9 cellular contexts compared by ENCODE assay signal in the genomic region with DNA sequence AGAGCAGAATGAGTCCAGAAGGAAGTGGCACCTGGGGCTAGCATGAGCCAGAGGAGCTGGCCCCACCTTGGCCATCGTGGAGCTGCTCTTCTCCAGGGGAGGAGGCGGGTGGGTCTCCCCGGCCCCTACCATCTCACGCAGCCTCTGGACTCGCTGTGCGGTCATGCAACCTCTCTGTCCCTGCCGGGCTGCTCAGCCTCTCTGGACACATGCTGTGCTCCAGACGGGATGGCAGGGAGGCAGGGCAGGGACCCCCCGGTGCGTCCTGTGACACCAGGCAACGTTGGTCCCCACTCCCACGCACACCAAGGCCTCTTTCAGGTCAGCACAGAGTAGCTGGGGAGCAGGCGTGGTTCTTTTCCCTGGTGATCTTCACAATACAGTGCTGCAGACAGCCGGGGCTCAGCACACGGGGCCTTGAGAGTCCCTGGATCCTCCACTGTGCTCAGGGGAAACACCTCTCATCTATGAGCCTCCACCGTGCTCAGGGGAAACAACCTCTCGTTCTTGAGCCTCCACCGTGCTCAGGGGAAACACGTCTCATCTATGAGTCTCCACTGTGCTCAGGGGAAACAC. TPM values are rescaled to one million over a fixed set of nuclear protein-coding genes. Genes with fewer than 3 reads are reported as not detected.
A peak's percentile ranks its signal among the peaks of the same experiment; 100 is the strongest.
DNase-seq lines count a peak whose midpoint lies in the region; ATAC-seq, FAIRE-seq and TF ChIP-seq lines count a peak whose summit lies in the region.
"Not testable (repeated sequence)": the region's sequence is repeated elsewhere in the genome, so short reads cannot be mapped to it uniquely, and the experiment has no call there.
"Had no signal": no experiment of that assay in that cellular context is flagged by ENCODE, and none has a peak within 500 bp of the region (broad histone marks: within the 10 kb centered on the region; RNA-seq: fewer than 3 reads in every experiment).

No MANE protein-coding gene starts in this region.

- H2BK12ac ChIP-seq in H1 (ENCODE audit: low read depth, low read length) = 0 out of 2 replicates have a peak overlapping the region, but pooled peaks have one; percentile 19
- H2BK12ac ChIP-seq in neuronal stem cell (ENCODE audit: low read length) = not testable (repeated sequence)

- H2BK120ac ChIP-seq in H1 (replicated peaks; ENCODE audit: low read depth, low read length); neuronal stem cell (ENCODE audit: low read depth, low read length): not testable (repeated sequence)

- DNase-seq in CD4-positive, alpha-beta memory T cell; T-helper 17 cell; activated naive CD8-positive, alpha-beta T cell treated with anti-CD3 and anti-CD28 coated beads, Interleukin-2, amount 50 U/mL, for 24 hours; H1 (ENCODE audit: low read depth in 1 of 2, low spot score in 2 of 2); neuronal stem cell (ENCODE audit: low spot score); stimulated activated naive CD8-positive, alpha-beta T cell treated with anti-CD3 and anti-CD28 coated beads, Interleukin-15, amount 100 ng/mL, for 72 hours: not testable (repeated sequence)
- peak; percentile 53 for DNase-seq in activated CD8-positive, alpha-beta memory T cell treated with anti-CD3 and anti-CD28 coated beads for 24 hours

- not testable (repeated sequence) for ATAC-seq in T-helper 17 cell
- peak; percentile 3 for ATAC-seq in activated naive CD8-positive, alpha-beta T cell treated with anti-CD3 and anti-CD28 coated beads, Interleukin-2, amount 50 U/mL, for 24 hours
- ATAC-seq in stimulated activated naive CD8-positive, alpha-beta T cell treated with anti-CD3 and anti-CD28 coated beads, Interleukin-15, amount 100 ng/mL, for 72 hours = peak; percentile 78

- H3K27me3 Mint-ChIP-seq in CD4-positive, alpha-beta memory T cell; T-helper 17 cell; activated naive CD8-positive, alpha-beta T cell treated with anti-CD3 and anti-CD28 coated beads, Interleukin-2, amount 50 U/mL, for 24 hours; stimulated activated naive CD8-positive, alpha-beta T cell treated with anti-CD3 and anti-CD28 coated beads, Interleukin-15, amount 100 ng/mL, for 72 hours: not testable (repeated sequence)

- not testable (repeated sequence) for H3K36me3 Mint-ChIP-seq in CD4-positive, alpha-beta memory T cell; T-helper 17 cell (ENCODE audit: low read depth); activated naive CD8-positive, alpha-beta T cell treated with anti-CD3 and anti-CD28 coated beads, Interleukin-2, amount 50 U/mL, for 24 hours (ENCODE audit: low read depth)

- not testable (repeated sequence) for H3K27me3 ChIP-seq in CD4-positive, alpha-beta memory T cell (ENCODE audit: insufficient read depth, low read length); H1 (replicated peaks in 1 of 4; ENCODE audit: control insufficient read depth in 3 of 4, extremely low read depth in 1 of 4, insufficient read depth in 3 of 4, low read length in 3 of 4); neuronal stem cell (ENCODE audit: control insufficient read depth in 3 of 3, insufficient read depth in 3 of 3, low read depth in 1 of 3, low read length in 3 of 3)

- not testable (repeated sequence) for H3K23me2 ChIP-seq in H1 (ENCODE audit: low read depth, low read length)

- H3K79me1 ChIP-seq in H1 (ENCODE audit: low read depth, low read length); neuronal stem cell (ENCODE audit: low read depth, low read length): not testable (repeated sequence)

- H3K4me2 ChIP-seq in H1 (ENCODE audit: insufficient read depth in 1 of 2, low read depth in 2 of 2, low read length in 2 of 2); neuronal stem cell (ENCODE audit: insufficient read depth, low read length, poor library complexity, severe bottlenecking): not testable (repeated sequence)

- H3K18ac ChIP-seq in H1 (ENCODE audit: extremely low read depth, low read length); neuronal stem cell (ENCODE audit: low read length): not testable (repeated sequence)

- WGBS in H1 (ENCODE audit: extremely low coverage in 1 of 2, insufficient coverage in 1 of 2, insufficient read length in 1 of 2, insufficient replicate concordance in 2 of 2, low coverage in 1 of 2, low lambda C conversion rate in 2 of 2, missing lambda C conversion rate in 1 of 2), 2 experiments = 88% methylated on average over 16 of the region's 19 CpGs; no CpG with 5 or more reads in 1 of the 2 experiments
- WGBS in neuronal stem cell (ENCODE audit: extremely low coverage in 2 of 2, insufficient read length in 2 of 2, insufficient replicate concordance in 1 of 2), 2 donors = no CpG with 5 or more reads among the region's 19 CpGs

- H4K91ac ChIP-seq in H1 (replicated peaks; ENCODE audit: insufficient read length, low read length); neuronal stem cell (ENCODE audit: low read depth, low read length, poor library complexity): not testable (repeated sequence)

- POLR2A ChIA-PET in CD4-positive, alpha-beta memory T cell (lab: Charles Lee; ENCODE audit: partially characterized antibody); H1 (lab: Charles Lee; ENCODE audit: partially characterized antibody): not testable (repeated sequence)

- H3K9ac ChIP-seq in H1 (replicated peaks in 1 of 4; ENCODE audit: extremely low read depth in 1 of 4, low read depth in 3 of 4, low read length in 3 of 4); neuronal stem cell (ENCODE audit: low read depth, low read length, poor library complexity): not testable (repeated sequence)

- intact Hi-C loops in CD4-positive, alpha-beta memory T cell (cut with micrococcal nuclease) = not testable (repeated sequence)

- TF ChIP-seq EP300 in H1 (IDR thresholded peaks at IDR 0.05; ENCODE audit: borderline replicate concordance in 1 of 2, low read depth in 2 of 2, low read length in 2 of 2) = not testable (repeated sequence)

- H2BK5ac ChIP-seq in H1 (ENCODE audit: low read depth, low read length); neuronal stem cell (ENCODE audit: low read length): not testable (repeated sequence)

- H3K4ac ChIP-seq in H1 (replicated peaks; ENCODE audit: insufficient read length, low read depth, low read length); neuronal stem cell (ENCODE audit: low read length): not testable (repeated sequence)

- H3K36me3 ChIP-seq in CD4-positive, alpha-beta memory T cell (ENCODE audit: insufficient read depth, low read length); H1 (ENCODE audit: control insufficient read depth in 2 of 4, insufficient read depth in 4 of 4, low read length in 3 of 4); neuronal stem cell (replicated peaks in 1 of 2; ENCODE audit: control insufficient read depth in 2 of 2, insufficient read depth in 2 of 2, low read length in 2 of 2): not testable (repeated sequence)

- H2BK20ac ChIP-seq in H1 (ENCODE audit: low read length) = not testable (repeated sequence)

- not testable (repeated sequence) for TF ChIP-seq POLR2A in H1 (IDR thresholded peaks at IDR 0.05; ENCODE audit: control extremely low read depth in 1 of 2, low read depth in 2 of 2, low read length in 2 of 2)

- not testable (repeated sequence) for H3K9me3 Mint-ChIP-seq in CD4-positive, alpha-beta memory T cell; activated naive CD8-positive, alpha-beta T cell treated with anti-CD3 and anti-CD28 coated beads, Interleukin-2, amount 50 U/mL, for 24 hours; stimulated activated naive CD8-positive, alpha-beta T cell treated with anti-CD3 and anti-CD28 coated beads, Interleukin-15, amount 100 ng/mL, for 72 hours

- not testable (repeated sequence) for H3K23ac ChIP-seq in H1 (ENCODE audit: insufficient read length); neuronal stem cell (ENCODE audit: low read depth, low read length, poor library complexity)

- not testable (repeated sequence) for H3K56ac ChIP-seq in H1 (replicated peaks; ENCODE audit: insufficient read length, low read depth, low read length)

- H3K27ac Mint-ChIP-seq in CD4-positive, alpha-beta memory T cell = peak overlapping the region in 6 of 7 donors; percentile 62 to 95 (median 78)
- peak overlapping the region; percentile 79 for H3K27ac Mint-ChIP-seq in T-helper 17 cell
- peak overlapping the region; percentile 76 for H3K27ac Mint-ChIP-seq in activated naive CD8-positive, alpha-beta T cell treated with anti-CD3 and anti-CD28 coated beads, Interleukin-2, amount 50 U/mL, for 24 hours
- H3K27ac Mint-ChIP-seq in stimulated activated naive CD8-positive, alpha-beta T cell treated with anti-CD3 and anti-CD28 coated beads, Interleukin-15, amount 100 ng/mL, for 72 hours = not testable (repeated sequence)

- H3K4me1 ChIP-seq in CD4-positive, alpha-beta memory T cell (ENCODE audit: insufficient read depth, low read length) = peaks cover 17% of the 10 kb centered on the region
- H3K4me1 ChIP-seq in H1 (replicated peaks in 1 of 4; ENCODE audit: control insufficient read depth in 3 of 4, insufficient read depth in 4 of 4, low read length in 3 of 4) = not testable (repeated sequence)
- H3K4me1 ChIP-seq in neuronal stem cell (ENCODE audit: control insufficient read depth in 2 of 2, insufficient read depth in 1 of 2, low read depth in 1 of 2, low read length in 2 of 2) = peaks cover 20 to 27% of the 10 kb centered on the region in 2 donors

- H2AFZ ChIP-seq in H1 (ENCODE audit: low read length); neuronal stem cell (ENCODE audit: low read length): not testable (repeated sequence)

- FAIRE-seq in H1 (lab: Jason Lieb, UNC) = not testable (repeated sequence)

- H4K20me1 ChIP-seq in H1 (replicated peaks in 1 of 2; ENCODE audit: control insufficient read depth in 1 of 2, insufficient read depth in 2 of 2, low read length in 2 of 2) = not testable (repeated sequence)

- not testable (repeated sequence) for H3K4me3 ChIP-seq in CD4-positive, alpha-beta memory T cell (ENCODE audit: low read length in 2 of 2); H1 (ENCODE audit: extremely low read depth in 1 of 4, insufficient read depth in 2 of 4, low read depth in 3 of 4, low read length in 4 of 4); neuronal stem cell (ENCODE audit: low read length in 2 of 2)

- not testable (repeated sequence) for H4K8ac ChIP-seq in H1 (ENCODE audit: extremely low read depth, insufficient read depth, low read length); neuronal stem cell (ENCODE audit: low read depth, low read length)

- CTCF ChIA-PET in CD4-positive, alpha-beta memory T cell (lab: Charles Lee; ENCODE audit: partially characterized antibody); H1 (lab: Charles Lee; ENCODE audit: partially characterized antibody): not testable (repeated sequence)

- H4K5ac ChIP-seq in H1 (ENCODE audit: insufficient read length, low read depth, low read length) = not testable (repeated sequence)

- H3K4me1 Mint-ChIP-seq in CD4-positive, alpha-beta memory T cell = peaks cover 6 to 30% (median 17%) of the 10 kb centered on the region in 4 donors
- peaks cover 17% of the 10 kb centered on the region for H3K4me1 Mint-ChIP-seq in T-helper 17 cell
- peaks cover 12% of the 10 kb centered on the region for H3K4me1 Mint-ChIP-seq in activated naive CD8-positive, alpha-beta T cell treated with anti-CD3 and anti-CD28 coated beads, Interleukin-2, amount 50 U/mL, for 24 hours
- H3K4me1 Mint-ChIP-seq in stimulated activated naive CD8-positive, alpha-beta T cell treated with anti-CD3 and anti-CD28 coated beads, Interleukin-15, amount 100 ng/mL, for 72 hours = peaks cover 25% of the 10 kb centered on the region

- H3K14ac ChIP-seq in H1 (ENCODE audit: insufficient read length) = not testable (repeated sequence)
- peak overlapping the region; percentile 5 for H3K14ac ChIP-seq in neuronal stem cell (ENCODE audit: low read length)

- not testable (repeated sequence) for H3K9me3 ChIP-seq in CD4-positive, alpha-beta memory T cell (ENCODE audit: control insufficient read depth in 1 of 2, low read length in 2 of 2); T-helper 17 cell (ENCODE audit: control insufficient read depth, low read length, poor library complexity, severe bottlenecking); H1 (ENCODE audit: insufficient read depth in 2 of 2, low read depth in 1 of 2, low read length in 1 of 2); neuronal stem cell (replicated peaks in 1 of 2; ENCODE audit: control insufficient read depth in 2 of 2, insufficient read depth in 1 of 2, low read depth in 1 of 2, low read length in 2 of 2)

- not testable (repeated sequence) for H3K27ac ChIP-seq in CD4-positive, alpha-beta memory T cell (ENCODE audit: low read depth, low read length); H1 (ENCODE audit: low read depth, low read length); neuronal stem cell (replicated peaks; ENCODE audit: low read length)

- TF ChIP-seq CTCF in H1 (IDR thresholded peaks at IDR 0.05; ENCODE audit: control extremely low read depth in 1 of 3, insufficient read depth in 1 of 3, low read depth in 1 of 3, low read length in 3 of 3) = not testable (repeated sequence)

- not testable (repeated sequence) for H2BK15ac ChIP-seq in H1 (ENCODE audit: low read length); neuronal stem cell (ENCODE audit: low read length)

- TF ChIP-seq RAD21 in H1 (IDR thresholded peaks at IDR 0.05 in 1 of 2, conservative IDR thresholded peaks at IDR 0.05 in 1 of 2; ENCODE audit: low read depth in 2 of 2, low read length in 2 of 2) = not testable (repeated sequence)

- H3K79me2 ChIP-seq in H1 (ENCODE audit: control insufficient read depth in 1 of 2, insufficient read depth in 2 of 2, low read length in 2 of 2) = not testable (repeated sequence)

- H3K4me3 Mint-ChIP-seq in CD4-positive, alpha-beta memory T cell = peak overlapping the region in 2 of 8 donors; percentile 51 to 54
- peak overlapping the region; percentile 36 for H3K4me3 Mint-ChIP-seq in T-helper 17 cell
- H3K4me3 Mint-ChIP-seq in activated naive CD8-positive, alpha-beta T cell treated with anti-CD3 and anti-CD28 coated beads, Interleukin-2, amount 50 U/mL, for 24 hours; stimulated activated naive CD8-positive, alpha-beta T cell treated with anti-CD3 and anti-CD28 coated beads, Interleukin-15, amount 100 ng/mL, for 72 hours: not testable (repeated sequence)

- H2AK5ac ChIP-seq in H1 (ENCODE audit: low read depth, low read length); neuronal stem cell (ENCODE audit: low read depth, low read length): not testable (repeated sequence)

RNA-seq across cellular contexts. Expression of gene ZDHHC11B, which starts 30.9 kb away (rescaled TPM):
- total RNA-seq in CD4-positive, alpha-beta memory T cell = 1 to 10 TPM; 8.0 to 8.1 TPM
- under 1 TPM in 1 of 2 donors, not detected in 1; 0.75 TPM for polyA plus RNA-seq in CD4-positive, alpha-beta memory T cell
- total RNA-seq in T-helper 17 cell = 10 to 100 TPM in 1 of 2 donors, 1 to 10 TPM in 1; 9.3 to 31.2 TPM
- 1.9 and 2.5 TPM in 2 replicates for total RNA-seq in H1 (2021; fragmentation: NEBNext Ultra II Directional; extraction: Animal tissue kit (Norgen Biotek cat#: 25700))
- 0.29 and 0.57 TPM in 2 replicates for polyA plus RNA-seq in H1 (2011; rRNA removed)
- 0.36 TPM for polyA plus RNA-seq in H1 (2011; cell fraction: cytosol; rRNA removed)
- 2.7 TPM for polyA plus RNA-seq in H1 (2011; cell fraction: nucleus; rRNA removed)
- polyA plus RNA-seq in H1 (2012, experiment 1 of 2) = 0.84 to 1.5 TPM (median 1.4 TPM) in 4 replicates
- polyA plus RNA-seq in H1 (2012, experiment 2 of 2) = 0.24 TPM
- polyA plus RNA-seq in H1 (2013, experiment 1 of 2) = 0.79 TPM
- 0.55 TPM for polyA plus RNA-seq in H1 (2013, experiment 2 of 2)
- 0.85 and 1.1 TPM in 2 replicates for polyA minus RNA-seq in H1 (2011; rRNA and poly(A)+ RNA removed)
- 1.3 TPM for polyA minus RNA-seq in H1 (2011; cell fraction: cytosol; rRNA and poly(A)+ RNA removed)
- polyA minus RNA-seq in H1 (2011; cell fraction: nucleus; rRNA and poly(A)+ RNA removed) = 1.6 TPM
- 2.4 TPM for polyA plus RNA-seq in neuronal stem cell (2013, experiment 1 of 2)
- 2.2 TPM for polyA plus RNA-seq in neuronal stem cell (2013, experiment 2 of 2)
- polyA plus RNA-seq: AG04450; CD8-positive, alpha-beta memory T cell had no signal
